ENCODE assay signal across 23 cellular contexts in the genomic region with DNA sequence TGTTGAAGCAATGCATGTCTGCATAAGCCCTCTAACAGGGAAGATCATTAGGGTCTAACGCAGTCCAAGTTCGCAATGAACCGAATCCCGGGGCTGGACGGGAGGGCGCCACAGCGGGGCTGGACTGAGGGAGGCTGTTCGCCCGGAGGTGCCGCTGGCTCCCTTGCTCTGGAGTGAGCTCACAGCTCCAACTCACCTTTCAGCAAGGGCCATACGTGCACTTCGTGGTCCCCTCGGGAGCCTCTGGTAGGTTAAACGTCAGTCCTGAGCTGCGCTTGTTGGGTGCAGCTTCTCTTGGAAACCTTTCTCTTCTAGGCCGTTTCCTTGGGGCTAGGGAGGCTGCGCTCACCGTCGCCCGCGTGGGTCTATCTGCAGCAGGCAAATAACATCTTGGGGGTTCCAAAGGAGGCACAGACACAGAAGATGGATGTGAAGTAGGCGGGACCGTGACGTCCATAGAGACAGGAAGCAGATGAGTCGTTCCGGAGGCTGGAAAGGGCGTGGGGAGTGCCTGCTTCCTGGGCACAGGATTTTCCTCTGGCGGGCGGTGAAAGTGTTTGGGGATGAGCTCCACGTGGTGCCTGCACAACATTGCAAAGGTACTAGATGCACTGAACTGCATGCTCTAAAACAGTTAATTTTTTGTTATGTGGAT. TPM values are rescaled to one million over a fixed set of nuclear protein-coding genes. Genes with fewer than 3 reads are reported as not detected.
A peak's percentile ranks its signal among the peaks of the same experiment; 100 is the strongest.
DNase-seq lines count a peak whose midpoint lies in the region; ATAC-seq, FAIRE-seq and TF ChIP-seq lines count a peak whose summit lies in the region.
"Had no signal": no experiment of that assay in that cellular context is flagged by ENCODE, and none has a peak within 500 bp of the region (broad histone marks: within the 10 kb centered on the region; RNA-seq: fewer than 3 reads in every experiment).

No MANE protein-coding gene starts in this region.

- DNase-seq in A172 (ENCODE audit: low spot score) (peak; percentile 42), M059J (ENCODE audit: low read depth) (peak; percentile 15), H1 (ENCODE audit: low read depth in 1 of 2, low spot score in 2 of 2) (no peak), neural progenitor cell (ENCODE audit: low spot score) (no peak), NCI-H1417 treated with DMSO at 0.1 percent for 48 hours (lab: John Stamatoyannopoulos, UW) (no peak), medulla oblongata (ENCODE audit: extremely low spot score) (no peak)
- DNase-seq in activated T-helper 2 cell treated with anti-CD3 and anti-CD28 coated beads, Interferon-gamma antibody, Interleukin-2, Interleukin-4, amounts not matched to agents 10 μg/mL and 5 μg/mL and 100 μg/mL, durations not matched to agents 14 hours and 24 hours and 36 hours (ENCODE audit: low spot score): no peak
- DNase-seq: 8988T; CD8-positive, alpha-beta memory T cell; DND-41; GF-D8; IMR-90; Kasumi-1; NCI-H1105 treated with DMSO at 0.1 percent for 48 hours; NCI-H187 treated with DMSO at 0.1 percent for 48 hours; NCI-H446; NK-92 treated with Interleukin-12 subunit alpha and Interleukin-12 subunit beta, amount 100 ng/mL, for 24 hours; OCI-M1; RPMI8226 had no signal

- no peak for FAIRE-seq in H1 (lab: Jason Lieb, UNC)
- FAIRE-seq: GM12891 had no signal

- intact Hi-C loops in activated T-helper 2 cell treated with anti-CD3 and anti-CD28 coated beads, Interferon-gamma antibody, Interleukin-2, Interleukin-4, amounts not matched to agents 10 μg/mL and 5 μg/mL and 100 μg/mL, durations not matched to agents 14 hours and 24 hours and 36 hours (cut with micrococcal nuclease): no loop called here

- no peak overlapping the region for H3K9ac ChIP-seq in H1 (replicated peaks in 1 of 4; ENCODE audit: extremely low read depth in 1 of 4, low read depth in 3 of 4, low read length in 3 of 4)
- H3K9ac ChIP-seq in neural progenitor cell: no peak overlapping the region
- H3K9ac ChIP-seq: BLaER1 had no signal

- H4K91ac ChIP-seq in H1 (replicated peaks; ENCODE audit: insufficient read length, low read length): no peak overlapping the region

- H2BK15ac ChIP-seq in H1 (ENCODE audit: low read length): 0 out of 2 replicates have a peak overlapping the region, but pooled peaks have one; percentile 46

- ATAC-seq in HG02623 (IDR thresholded peaks at IDR 0.05; ENCODE audit: unreplicated experiment): no peak

- no peaks in the 10 kb centered on the region for H3K36me3 Mint-ChIP-seq in neural progenitor cell
- H3K36me3 Mint-ChIP-seq in activated T-helper 2 cell treated with anti-CD3 and anti-CD28 coated beads, Interferon-gamma antibody, Interleukin-2, Interleukin-4, amounts not matched to agents 10 μg/mL and 5 μg/mL and 100 μg/mL, durations not matched to agents 14 hours and 24 hours and 36 hours (ENCODE audit: low read depth): no peaks in the 10 kb centered on the region
- H3K36me3 Mint-ChIP-seq: CD8-positive, alpha-beta memory T cell had no signal

- H3K4me3 Mint-ChIP-seq in neural progenitor cell: no peak overlapping the region
- H3K4me3 Mint-ChIP-seq in activated T-helper 2 cell treated with anti-CD3 and anti-CD28 coated beads, Interferon-gamma antibody, Interleukin-2, Interleukin-4, amounts not matched to agents 10 μg/mL and 5 μg/mL and 100 μg/mL, durations not matched to agents 14 hours and 24 hours and 36 hours (ENCODE audit: low read depth): no peak overlapping the region
- H3K4me3 Mint-ChIP-seq: CD8-positive, alpha-beta memory T cell had no signal

- no peak overlapping the region for H3K4ac ChIP-seq in H1 (replicated peaks; ENCODE audit: insufficient read length, low read depth, low read length)

- no peak overlapping the region for H3K23ac ChIP-seq in H1 (ENCODE audit: insufficient read length)

- no peak for TF ChIP-seq RAD21 in H1 (IDR thresholded peaks at IDR 0.05 in 1 of 2, conservative IDR thresholded peaks at IDR 0.05 in 1 of 2; ENCODE audit: low read depth in 2 of 2, low read length in 2 of 2)

- POLR2A ChIA-PET in H1 (lab: Charles Lee; ENCODE audit: partially characterized antibody): interaction anchor here (0.6 kb wide), 2 partner anchors 8 to 195 kb away, joined by 3 read pairs; no protein-coding TSS in a partner anchor

- no peak overlapping the region for H3K14ac ChIP-seq in H1 (ENCODE audit: insufficient read length)

- H3K27me3 Mint-ChIP-seq in neural progenitor cell (ENCODE audit: insufficient read depth, low read depth): peaks cover 9% of the 10 kb centered on the region
- H3K27me3 Mint-ChIP-seq in activated T-helper 2 cell treated with anti-CD3 and anti-CD28 coated beads, Interferon-gamma antibody, Interleukin-2, Interleukin-4, amounts not matched to agents 10 μg/mL and 5 μg/mL and 100 μg/mL, durations not matched to agents 14 hours and 24 hours and 36 hours (ENCODE audit: low read depth): peaks cover 2% of the 10 kb centered on the region

- CTCF ChIA-PET in H1 (lab: Charles Lee; ENCODE audit: partially characterized antibody): interaction anchor here (0.6 to 1.5 kb wide), 3 partner anchors 26 to 356 kb away, joined by 3 read pairs; no protein-coding TSS in a partner anchor

- no peak overlapping the region for H3K27ac ChIP-seq in H1 (ENCODE audit: low read depth, low read length)
- no peak overlapping the region for H3K27ac ChIP-seq in neural progenitor cell
- H3K27ac ChIP-seq: BLaER1 had no signal

- H3K79me2 ChIP-seq in H1 (ENCODE audit: control insufficient read depth in 1 of 2, insufficient read depth in 2 of 2, low read length in 2 of 2): no peaks in the 10 kb centered on the region
- H3K79me2 ChIP-seq in neural progenitor cell (ENCODE audit: low read depth): no peaks in the 10 kb centered on the region

- no peaks in the 10 kb centered on the region for H4K20me1 ChIP-seq in H1 (replicated peaks in 1 of 2; ENCODE audit: control insufficient read depth in 1 of 2, insufficient read depth in 2 of 2, low read length in 2 of 2)
- H4K20me1 ChIP-seq in neural progenitor cell (ENCODE audit: low read depth): no peaks in the 10 kb centered on the region
- H4K20me1 ChIP-seq: BLaER1 had no signal

- H3K4me3 ChIP-seq in H1 (ENCODE audit: extremely low read depth in 1 of 4, insufficient read depth in 2 of 4, low read depth in 3 of 4, low read length in 4 of 4): no peak overlapping the region
- H3K4me3 ChIP-seq in neural progenitor cell: no peak overlapping the region
- H3K4me3 ChIP-seq: BLaER1 had no signal

- no peak overlapping the region for H2BK20ac ChIP-seq in H1 (ENCODE audit: low read length)

- H2BK5ac ChIP-seq in H1 (ENCODE audit: low read depth, low read length): no peak overlapping the region

- H3K56ac ChIP-seq in H1 (replicated peaks; ENCODE audit: insufficient read length, low read depth, low read length): no peak overlapping the region

- H3K18ac ChIP-seq in H1 (ENCODE audit: extremely low read depth, low read length): no peak overlapping the region

- H3K79me1 ChIP-seq in H1 (ENCODE audit: low read depth, low read length): no peaks in the 10 kb centered on the region

- H3K23me2 ChIP-seq in H1 (ENCODE audit: low read depth, low read length): no peaks in the 10 kb centered on the region

- H3K27me3 ChIP-seq in H1 (replicated peaks in 1 of 4; ENCODE audit: control insufficient read depth in 3 of 4, extremely low read depth in 1 of 4, insufficient read depth in 3 of 4, low read length in 3 of 4) (no peaks in the 10 kb centered on the region), neural progenitor cell (no peaks in the 10 kb centered on the region)
- H3K27me3 ChIP-seq: BLaER1 had no signal

- H3K4me1 ChIP-seq in H1 (replicated peaks in 1 of 4; ENCODE audit: control insufficient read depth in 3 of 4, insufficient read depth in 4 of 4, low read length in 3 of 4) (peaks cover 0 to 4% (median 0%) of the 10 kb centered on the region in 4 experiments; a peak in 1 of 7 replicates), neural progenitor cell (no peaks in the 10 kb centered on the region)

- H3F3A ChIP-seq in neural progenitor cell (ENCODE audit: low read depth): no peaks in the 10 kb centered on the region

- no peak overlapping the region for H2BK12ac ChIP-seq in H1 (ENCODE audit: low read depth, low read length)

- no peak overlapping the region for H3K4me2 ChIP-seq in H1 (ENCODE audit: insufficient read depth in 1 of 2, low read depth in 2 of 2, low read length in 2 of 2)
- no peak overlapping the region for H3K4me2 ChIP-seq in neural progenitor cell
- H3K4me2 ChIP-seq: BLaER1 had no signal

- TF ChIP-seq EP300 in H1 (IDR thresholded peaks at IDR 0.05; ENCODE audit: borderline replicate concordance in 1 of 2, low read depth in 2 of 2, low read length in 2 of 2): no peak

- WGBS in H1 (ENCODE audit: extremely low coverage in 1 of 2, insufficient coverage in 1 of 2, insufficient read length in 1 of 2, insufficient replicate concordance in 2 of 2, low coverage in 1 of 2, low lambda C conversion rate in 2 of 2, missing lambda C conversion rate in 1 of 2), 2 experiments: 93% methylated on average over 28 of the region's 30 CpGs; no CpG with 5 or more reads in 1 of the 2 experiments

- 0 out of 4 replicates have a peak, but pooled peaks cover 0 to under 1% of the 10 kb centered on the region in 2 experiments for H3K9me3 ChIP-seq in H1 (ENCODE audit: insufficient read depth in 2 of 2, low read depth in 1 of 2, low read length in 1 of 2)
- H3K9me3 ChIP-seq in neural progenitor cell (ENCODE audit: low read depth): no peaks in the 10 kb centered on the region

- H3K4me1 Mint-ChIP-seq in neural progenitor cell: peaks cover 9% of the 10 kb centered on the region
- H3K4me1 Mint-ChIP-seq in activated T-helper 2 cell treated with anti-CD3 and anti-CD28 coated beads, Interferon-gamma antibody, Interleukin-2, Interleukin-4, amounts not matched to agents 10 μg/mL and 5 μg/mL and 100 μg/mL, durations not matched to agents 14 hours and 24 hours and 36 hours (ENCODE audit: low read depth): no peaks in the 10 kb centered on the region
- H3K4me1 Mint-ChIP-seq: CD8-positive, alpha-beta memory T cell had no signal

- peak overlapping the region; percentile 80; the same call in 1 of the 2 replicates for H4K8ac ChIP-seq in H1 (ENCODE audit: extremely low read depth, insufficient read depth, low read length)

- H3K27ac Mint-ChIP-seq in neural progenitor cell: peak overlapping the region; percentile 78
- H3K27ac Mint-ChIP-seq in activated T-helper 2 cell treated with anti-CD3 and anti-CD28 coated beads, Interferon-gamma antibody, Interleukin-2, Interleukin-4, amounts not matched to agents 10 μg/mL and 5 μg/mL and 100 μg/mL, durations not matched to agents 14 hours and 24 hours and 36 hours: no peak overlapping the region
- H3K27ac Mint-ChIP-seq: CD8-positive, alpha-beta memory T cell had no signal

- peak overlapping the region; percentile 6 for H2BK120ac ChIP-seq in H1 (replicated peaks; ENCODE audit: low read depth, low read length)

- H2AFZ ChIP-seq in H1 (ENCODE audit: low read length): 0 out of 2 replicates have a peak overlapping the region, but pooled peaks have one; percentile 26
- no peak overlapping the region for H2AFZ ChIP-seq in neural progenitor cell (replicated peaks)

- H2AK5ac ChIP-seq in H1 (ENCODE audit: low read depth, low read length): no peak overlapping the region

- TF ChIP-seq POLR2A in H1 (IDR thresholded peaks at IDR 0.05; ENCODE audit: control extremely low read depth in 1 of 2, low read depth in 2 of 2, low read length in 2 of 2): no peak

- TF ChIP-seq CTCF in H1 (IDR thresholded peaks at IDR 0.05; ENCODE audit: control extremely low read depth in 1 of 3, insufficient read depth in 1 of 3, low read depth in 1 of 3, low read length in 3 of 3) (no peak), neural progenitor cell (IDR thresholded peaks at IDR 0.05) (no peak)

- H3K36me3 ChIP-seq in H1 (ENCODE audit: control insufficient read depth in 2 of 4, insufficient read depth in 4 of 4, low read length in 3 of 4) (no peaks in the 10 kb centered on the region), neural progenitor cell (no peaks in the 10 kb centered on the region)
- H3K36me3 ChIP-seq: BLaER1 had no signal

- peaks cover 7% of the 10 kb centered on the region for H3K9me3 Mint-ChIP-seq in neural progenitor cell
- H3K9me3 Mint-ChIP-seq in activated T-helper 2 cell treated with anti-CD3 and anti-CD28 coated beads, Interferon-gamma antibody, Interleukin-2, Interleukin-4, amounts not matched to agents 10 μg/mL and 5 μg/mL and 100 μg/mL, durations not matched to agents 14 hours and 24 hours and 36 hours: peaks cover 13% of the 10 kb centered on the region

- H4K5ac ChIP-seq in H1 (ENCODE audit: insufficient read length, low read depth, low read length): no peak overlapping the region

RNA-seq across cellular contexts. Expression of a gene that starts 21.9 kb away (rescaled TPM):
- total RNA-seq in A172 (2014; rRNA removed; shearing (Covaris generic)): not detected in 2 replicates
- 0.07 TPM in 1 of 2 replicates, not detected in the other for total RNA-seq in M059J (2014; rRNA removed; shearing (Covaris generic))
- total RNA-seq in H1 (2021; fragmentation: NEBNext Ultra II Directional; extraction: Animal tissue kit (Norgen Biotek cat#: 25700)): 2.8 and 3.6 TPM in 2 replicates
- 1.2 and 2.6 TPM in 2 replicates for polyA plus RNA-seq in H1 (2011; rRNA removed)
- 2.7 TPM for polyA plus RNA-seq in H1 (2011; cell fraction: cytosol; rRNA removed)
- polyA plus RNA-seq in H1 (2011; cell fraction: nucleus; rRNA removed): 12.0 TPM
- polyA plus RNA-seq in H1 (2012, experiment 1 of 2): 2.1 to 2.4 TPM (median 2.3 TPM) in 4 replicates
- polyA plus RNA-seq in H1 (2012, experiment 2 of 2): 0.88 TPM
- 2.2 TPM for polyA plus RNA-seq in H1 (2013, experiment 1 of 2)
- polyA plus RNA-seq in H1 (2013, experiment 2 of 2): 2.4 TPM
- 1.7 and 4.0 TPM in 2 replicates for polyA minus RNA-seq in H1 (2011; rRNA and poly(A)+ RNA removed)
- 4.5 TPM for polyA minus RNA-seq in H1 (2011; cell fraction: cytosol; rRNA and poly(A)+ RNA removed)
- polyA minus RNA-seq in H1 (2011; cell fraction: nucleus; rRNA and poly(A)+ RNA removed): 3.3 TPM
- total RNA-seq in neural progenitor cell (ENCODE audit: low replicate concordance): 0.71 TPM in 1 of 2 replicates, not detected in the other
- not detected in 2 replicates for total RNA-seq in activated T-helper 2 cell treated with anti-CD3 and anti-CD28 coated beads, Interferon-gamma antibody, Interleukin-2, Interleukin-4, amounts not matched to agents 10 μg/mL and 5 μg/mL and 100 μg/mL, durations not matched to agents 14 hours and 24 hours and 36 hours
- total RNA-seq: CD8-positive, alpha-beta memory T cell; H4; IMR-90 had no signal
- polyA plus RNA-seq: CD8-positive, alpha-beta memory T cell; IMR-90 had no signal

Comparison
In these comparisons a context has a peak if more than half of its experiments do, and no peak if none do; other contexts are left out.
1. DNase-seq: peak in A172 (single experiment) and M059J (single experiment); none in H1 (0 of 2), neural progenitor cell (single experiment), NCI-H1417 treated with DMSO at 0.1 percent for 48 hours (single experiment), medulla oblongata (single experiment) and activated T-helper 2 cell treated with anti-CD3 and anti-CD28 coated beads, Interferon-gamma antibody, Interleukin-2, Interleukin-4, amounts not matched to agents 10 μg/mL and 5 μg/mL and 100 μg/mL, durations not matched to agents 14 hours and 24 hours and 36 hours (single experiment).